In genomic region chr2:130318906-130319305, GRCh38 we compare ENCODE assay signal across 7 cellular contexts.
"Had no signal": no experiment of that assay in that cellular context is flagged by ENCODE, and none has a peak within 500 bp of the region (broad histone marks: within the 10 kb centered on the region; RNA-seq: fewer than 3 reads in every experiment).

No MANE protein-coding gene starts in this region.

- H3K9me3 Mint-ChIP-seq: GM23338, HFFc6, IgD-negative memory B cell had no signal

- FAIRE-seq: HepG2 had no signal

- H2AFZ ChIP-seq: GM23338 had no signal

- H3K9me3 ChIP-seq: HAP-1 had no signal

- H3K4me1 Mint-ChIP-seq: GM23338, IgD-negative memory B cell had no signal

- H3K4me2 ChIP-seq: GM23338 had no signal

- H3K4me1 ChIP-seq: HAP-1 had no signal

- H3K4me3 ChIP-seq: GM23338, HAP-1 had no signal

- H3K36me3 Mint-ChIP-seq: IgD-negative memory B cell had no signal

- H3K36me3 ChIP-seq: HAP-1 had no signal

- H3K27ac Mint-ChIP-seq: GM23338, HFFc6, IgD-negative memory B cell had no signal

- DNase-seq: H7, HFFc6 had no signal

- H3K4me3 Mint-ChIP-seq: GM23338, HFFc6, IgD-negative memory B cell had no signal

- H3K27ac ChIP-seq: HL-60 had no signal
